In genomic region chr5:71887680-71888079, GRCh38 we compare ENCODE assay signal across 8 cellular contexts.
DNase-seq lines count a peak whose midpoint lies in the region; ATAC-seq, FAIRE-seq and TF ChIP-seq lines count a peak whose summit lies in the region.

No MANE protein-coding gene starts in this region.

- H3K9me3 Mint-ChIP-seq in astrocyte (ENCODE audit: unreplicated experiment) (no peaks in the 10 kb centered on the region), type B pancreatic cell (peaks cover 3% of the 10 kb centered on the region)

- H3K79me2 ChIP-seq in astrocyte (ENCODE audit: insufficient read depth, low read length), result no peaks in the 10 kb centered on the region
- H3K79me2 ChIP-seq in HepG2 (ENCODE audit: insufficient read depth, low read length), result no peaks in the 10 kb centered on the region

- ATAC-seq in GM18517 (IDR thresholded peaks at IDR 0.05; ENCODE audit: unreplicated experiment), result peak; percentile 98
- ATAC-seq in HG02870 (IDR thresholded peaks at IDR 0.05; ENCODE audit: unreplicated experiment), result peak; percentile 98
- ATAC-seq in HepG2, result peak; percentile 89

- H3K4me3 ChIP-seq in astrocyte (ENCODE audit: insufficient read depth, low read depth, low read length), result no peak overlapping the region
- H3K4me3 ChIP-seq in HepG2 (replicated peaks in 1 of 3; ENCODE audit: insufficient read depth in 1 of 3, low read depth in 2 of 3, low read length in 3 of 3), result peak overlapping the region in 2 of 3 experiments; percentile 3 to 38; a peak in 2 of 6 replicates

- TF ChIP-seq RAD21 in HepG2 (CRISPR knock-in tag; IDR thresholded peaks at IDR 0.05), result no peak

- CTCF ChIA-PET in HepG2 (lab: Yijun Ruan, JAX; ENCODE audit: low intra/inter-chr PET ratio, low total read pairs), result no interaction called here

- peak overlapping the region; percentile 81 for H3K27ac Mint-ChIP-seq in astrocyte (ENCODE audit: unreplicated experiment)
- H3K27ac Mint-ChIP-seq in type B pancreatic cell, result no peak overlapping the region

- TF ChIP-seq EP300 in HepG2 (IDR thresholded peaks at IDR 0.05; ENCODE audit: low read depth in 2 of 2, low read length in 2 of 2) (no peak), HepG2 (CRISPR knock-in tag; IDR thresholded peaks at IDR 0.05; ENCODE audit: borderline replicate concordance) (no peak)

- H4K20me1 ChIP-seq in astrocyte (ENCODE audit: insufficient read depth, low read length) (no peaks in the 10 kb centered on the region), HepG2 (ENCODE audit: insufficient read depth, low read length) (no peaks in the 10 kb centered on the region)

- H3K36me3 ChIP-seq in astrocyte (ENCODE audit: insufficient read depth, low read length) (no peaks in the 10 kb centered on the region), HepG2 (replicated peaks in 1 of 2; ENCODE audit: control insufficient read depth in 1 of 2, insufficient read depth in 2 of 2, low read length in 2 of 2) (no peaks in the 10 kb centered on the region)

- H3K9me3 ChIP-seq in astrocyte (ENCODE audit: insufficient read depth, low read depth, low read length), result no peaks in the 10 kb centered on the region
- H3K9me3 ChIP-seq in HepG2 (ENCODE audit: low read length), result no peaks in the 10 kb centered on the region

- TF ChIP-seq POLR2A in HepG2 (IDR thresholded peaks at IDR 0.05; ENCODE audit: insufficient read depth in 1 of 2, low read depth in 2 of 2, low read length in 2 of 2), result no peak

- FAIRE-seq in astrocyte (lab: Jason Lieb, UNC) (no peak), HepG2 (lab: Jason Lieb, UNC) (peak; percentile 46)

- peak; percentile 65 for DNase-seq in CD1c-positive myeloid dendritic cell (ENCODE audit: extremely low spot score)
- peak; percentile 84 for DNase-seq in NCI-H2029 (lab: John Stamatoyannopoulos, UW)
- DNase-seq in astrocyte (ENCODE audit: low read depth), result peak; percentile 83
- peak; percentile 70 for DNase-seq in HepG2 (ENCODE audit: low spot score)
- DNase-seq in type B pancreatic cell (ENCODE audit: extremely low spot score, unreplicated experiment), result no peak
- no peak for DNase-seq in anterior cingulate cortex (lab: John Stamatoyannopoulos, UW)

- H3K4me2 ChIP-seq in astrocyte (ENCODE audit: low read length), result peak overlapping the region; percentile 45
- peak overlapping the region; percentile 44 for H3K4me2 ChIP-seq in HepG2 (ENCODE audit: low read depth, low read length)

- H3K36me3 Mint-ChIP-seq in astrocyte (ENCODE audit: low read depth, unreplicated experiment) (peaks cover 2% of the 10 kb centered on the region), type B pancreatic cell (no peaks in the 10 kb centered on the region)

- H3K4me1 ChIP-seq in astrocyte (ENCODE audit: insufficient read depth, low read length), result peaks cover 11% of the 10 kb centered on the region
- no peaks in the 10 kb centered on the region for H3K4me1 ChIP-seq in HepG2 (ENCODE audit: insufficient read depth, low read length)

- H3K4me1 Mint-ChIP-seq in astrocyte (ENCODE audit: low read depth, unreplicated experiment), result peaks cover 8% of the 10 kb centered on the region
- peaks cover 16% of the 10 kb centered on the region for H3K4me1 Mint-ChIP-seq in type B pancreatic cell (ENCODE audit: unreplicated experiment)

- H3K4me3 Mint-ChIP-seq in astrocyte (ENCODE audit: unreplicated experiment), result no peak overlapping the region
- H3K4me3 Mint-ChIP-seq in type B pancreatic cell, result no peak overlapping the region

- H3K9ac ChIP-seq in astrocyte (ENCODE audit: low read length), result no peak overlapping the region
- no peak overlapping the region for H3K9ac ChIP-seq in HepG2 (ENCODE audit: insufficient read depth, low read depth, low read length)

- in situ Hi-C loops in HepG2 (cut with HindIII; ENCODE audit: extremely low pct_ligation_motif_present, low pct_unique_long_range_greater_than_20kb), result no loop called here

- no TSS peak for BruUV-seq in HepG2 (replicated peaks; lab: Mats Ljungman, UMichigan)

- H3K27ac ChIP-seq in astrocyte (ENCODE audit: low read depth, low read length) (no peak overlapping the region), HepG2 (ENCODE audit: extremely low read length, insufficient read depth, low read length) (no peak overlapping the region)

- H3K27me3 ChIP-seq in astrocyte (ENCODE audit: insufficient read depth, low read length), result peaks cover 5% of the 10 kb centered on the region
- peaks cover 0 to 4% of the 10 kb centered on the region in 2 experiments; a peak in 2 of 5 replicates for H3K27me3 ChIP-seq in HepG2 (ENCODE audit: control insufficient read depth in 1 of 2, insufficient read depth in 2 of 2, low read length in 2 of 2)

- POLR2A ChIA-PET in HepG2 (lab: Yijun Ruan, JAX), result no interaction called here

- WGBS in HepG2 (ENCODE audit: low lambda C conversion rate), result 30% methylated on average over 2 of the region's 2 CpGs

- H2AFZ ChIP-seq in astrocyte (ENCODE audit: low read depth, low read length) (peak overlapping the region; percentile 75), HepG2 (ENCODE audit: low read length) (no peak overlapping the region)

- intact Hi-C loops in HepG2 (cut with micrococcal nuclease; ENCODE audit: unreplicated experiment), result no loop called here

- TF ChIP-seq CTCF in astrocyte (IDR thresholded peaks at IDR 0.05; ENCODE audit: insufficient read depth, low read depth, low read length) (no peak), HepG2 (CRISPR knock-in tag; IDR thresholded peaks at IDR 0.05) (no peak), type B pancreatic cell (conservative IDR thresholded peaks at IDR 0.05) (no peak)

- H3K27me3 Mint-ChIP-seq in astrocyte (ENCODE audit: low read depth, unreplicated experiment) (peaks cover 10% of the 10 kb centered on the region), type B pancreatic cell (no peaks in the 10 kb centered on the region)

TF ChIP-seq in HepG2, 621 proteins besides CTCF, POLR2A, EP300 and RAD21 (continues in another document):
- peak; percentile 72 for TF ChIP-seq NFYC (CRISPR knock-in tag; IDR thresholded peaks at IDR 0.05)
- peak; percentile 97 for TF ChIP-seq THAP11 (CRISPR knock-in tag; IDR thresholded peaks at IDR 0.05)
- peak; percentile 62; the same call in 1 of the 2 replicates for TF ChIP-seq GABPB1 (CRISPR knock-in tag; IDR thresholded peaks at IDR 0.05)
- TF ChIP-seq CREB1 (IDR thresholded peaks at IDR 0.05), result no peak
- peak; percentile 65 for TF ChIP-seq CREB1 (CRISPR knock-in tag; IDR thresholded peaks at IDR 0.05)
- TF ChIP-seq, protein P1, sequence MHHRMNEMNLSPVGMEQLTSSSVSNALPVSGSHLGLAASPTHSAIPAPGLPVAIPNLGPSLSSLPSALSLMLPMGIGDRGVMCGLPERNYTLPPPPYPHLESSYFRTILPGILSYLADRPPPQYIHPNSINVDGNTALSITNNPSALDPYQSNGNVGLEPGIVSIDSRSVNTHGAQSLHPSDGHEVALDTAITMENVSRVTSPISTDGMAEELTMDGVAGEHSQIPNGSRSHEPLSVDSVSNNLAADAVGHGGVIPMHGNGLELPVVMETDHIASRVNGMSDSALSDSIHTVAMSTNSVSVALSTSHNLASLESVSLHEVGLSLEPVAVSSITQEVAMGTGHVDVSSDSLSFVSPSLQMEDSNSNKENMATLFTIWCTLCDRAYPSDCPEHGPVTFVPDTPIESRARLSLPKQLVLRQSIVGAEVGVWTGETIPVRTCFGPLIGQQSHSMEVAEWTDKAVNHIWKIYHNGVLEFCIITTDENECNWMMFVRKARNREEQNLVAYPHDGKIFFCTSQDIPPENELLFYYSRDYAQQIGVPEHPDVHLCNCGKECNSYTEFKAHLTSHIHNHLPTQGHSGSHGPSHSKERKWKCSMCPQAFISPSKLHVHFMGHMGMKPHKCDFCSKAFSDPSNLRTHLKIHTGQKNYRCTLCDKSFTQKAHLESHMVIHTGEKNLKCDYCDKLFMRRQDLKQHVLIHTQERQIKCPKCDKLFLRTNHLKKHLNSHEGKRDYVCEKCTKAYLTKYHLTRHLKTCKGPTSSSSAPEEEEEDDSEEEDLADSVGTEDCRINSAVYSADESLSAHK (CRISPR knock-in tag; IDR thresholded peaks at IDR 0.05; ENCODE audit: borderline replicate concordance), result no peak
- 0 out of 2 replicates have a peak, but pooled peaks have one; percentile 19 for TF ChIP-seq SUZ12 (IDR thresholded peaks at IDR 0.05; ENCODE audit: low read depth, low read length)
- TF ChIP-seq GLI4 (CRISPR knock-in tag; IDR thresholded peaks at IDR 0.05; ENCODE audit: borderline replicate concordance), result no peak
- TF ChIP-seq, protein P2, sequence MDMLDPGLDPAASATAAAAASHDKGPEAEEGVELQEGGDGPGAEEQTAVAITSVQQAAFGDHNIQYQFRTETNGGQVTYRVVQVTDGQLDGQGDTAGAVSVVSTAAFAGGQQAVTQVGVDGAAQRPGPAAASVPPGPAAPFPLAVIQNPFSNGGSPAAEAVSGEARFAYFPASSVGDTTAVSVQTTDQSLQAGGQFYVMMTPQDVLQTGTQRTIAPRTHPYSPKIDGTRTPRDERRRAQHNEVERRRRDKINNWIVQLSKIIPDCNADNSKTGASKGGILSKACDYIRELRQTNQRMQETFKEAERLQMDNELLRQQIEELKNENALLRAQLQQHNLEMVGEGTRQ (IDR thresholded peaks at IDR 0.05; ENCODE audit: low read depth, low read length), result peak; percentile 35; the same call in 1 of the 2 replicates
- TF ChIP-seq, protein P2 (CRISPR knock-in tag; IDR thresholded peaks at IDR 0.05; ENCODE audit: borderline replicate concordance), result peak; percentile 69
- TF ChIP-seq ZNF143 (CRISPR knock-in tag; IDR thresholded peaks at IDR 0.05), result peak; percentile 81
- peak; percentile 55 for TF ChIP-seq NFYB (CRISPR knock-in tag; IDR thresholded peaks at IDR 0.05)
- TF ChIP-seq REL (CRISPR knock-in tag; conservative IDR thresholded peaks at IDR 0.05), result no peak

Comparison
In these comparisons a context has a peak if more than half of its experiments do, and no peak if none do; other contexts are left out.
1. DNase-seq: peak in CD1c-positive myeloid dendritic cell (single experiment), NCI-H2029 (single experiment), astrocyte (single experiment) and HepG2 (single experiment); none in type B pancreatic cell (single experiment) and anterior cingulate cortex (0 of 58).
2. Peak in every context shown above with its lines, with median percentiles within 50 percentile points of each other: ATAC-seq.